Comparison of ENCODE assay signal across 8 cellular contexts in the genomic region with DNA sequence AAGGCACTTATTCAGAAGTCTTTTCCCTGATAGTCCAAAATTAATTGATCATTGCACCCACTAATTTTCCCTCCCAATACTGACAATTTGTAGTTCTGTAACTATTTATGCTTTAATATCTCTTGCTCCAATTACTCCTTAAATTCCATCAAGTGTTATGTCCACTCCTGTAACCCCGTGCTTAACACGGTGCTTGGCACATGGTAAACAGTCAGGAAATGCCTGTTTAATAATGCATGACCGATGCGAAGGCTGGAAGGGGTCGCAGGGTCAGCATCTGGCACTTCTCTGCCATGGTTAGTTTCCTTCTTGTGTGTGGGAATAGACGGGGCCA. TPM values are rescaled to one million over a fixed set of nuclear protein-coding genes. Genes with fewer than 3 reads are reported as not detected.
A peak's percentile ranks its signal among the peaks of the same experiment; 100 is the strongest.
DNase-seq lines count a peak whose midpoint lies in the region; ATAC-seq and TF ChIP-seq lines count a peak whose summit lies in the region.

No MANE protein-coding gene starts in this region.

- H3K9me3 Mint-ChIP-seq in natural killer cell treated with Interleukin-12 subunit alpha and Interleukin-12 subunit beta and Interleukin-15 and Interleukin-18, amount 100 ng/mL, for 72 hours = peaks cover 2% of the 10 kb centered on the region

- H3K4me3 Mint-ChIP-seq in natural killer cell treated with Interleukin-12 subunit alpha and Interleukin-12 subunit beta and Interleukin-15 and Interleukin-18, amount 100 ng/mL, for 72 hours = peak overlapping the region; percentile 93

- H3F3A ChIP-seq in Loucy (ENCODE audit: low read depth) = no peaks in the 10 kb centered on the region

- peaks cover 4% of the 10 kb centered on the region for H3K36me3 Mint-ChIP-seq in natural killer cell treated with Interleukin-12 subunit alpha and Interleukin-12 subunit beta and Interleukin-15 and Interleukin-18, amount 100 ng/mL, for 72 hours

- peaks cover 11 to 16% of the 10 kb centered on the region in 2 donors for H3K4me1 Mint-ChIP-seq in natural killer cell treated with Interleukin-12 subunit alpha and Interleukin-12 subunit beta and Interleukin-15 and Interleukin-18, amount 100 ng/mL, for 72 hours (ENCODE audit: low read depth in 2 of 2)

- H4K20me1 ChIP-seq in BLaER1 (peaks cover 19% of the 10 kb centered on the region), Loucy (ENCODE audit: insufficient read depth, low read length, poor library complexity, severe bottlenecking) (peaks cover 16% of the 10 kb centered on the region)

- peaks cover 16% of the 10 kb centered on the region for H3K4me1 ChIP-seq in BLaER1
- peaks cover 22% of the 10 kb centered on the region for H3K4me1 ChIP-seq in Loucy (ENCODE audit: insufficient read depth, low read length, poor library complexity, severe bottlenecking)

- H3K9me3 ChIP-seq in BLaER1 (peaks cover 13% of the 10 kb centered on the region; the same call in 1 of the 2 replicates), Loucy (ENCODE audit: insufficient read depth, low read depth, low read length) (no peaks in the 10 kb centered on the region)

- TF ChIP-seq CTCF in Loucy (conservative IDR thresholded peaks at IDR 0.05; ENCODE audit: low read length) (no peak), dorsolateral prefrontal cortex (IDR thresholded peaks at IDR 0.05 in 54 of 56, conservative IDR thresholded peaks at IDR 0.05 in 2 of 56; ENCODE audit: low read depth in 1 of 56, partially characterized antibody in 56 of 56) (no peak)

- peak overlapping the region; percentile 88 for H2AFZ ChIP-seq in Loucy (ENCODE audit: low read length)

- peaks cover 40% of the 10 kb centered on the region for H3K79me2 ChIP-seq in Loucy (ENCODE audit: insufficient read depth, low read length)

- H3K27me3 ChIP-seq in BLaER1 (no peaks in the 10 kb centered on the region), Loucy (ENCODE audit: insufficient read depth, low read length, poor library complexity, severe bottlenecking) (no peaks in the 10 kb centered on the region), dorsolateral prefrontal cortex (no peaks in the 10 kb centered on the region)

- peak overlapping the region; percentile 80 for H3K27ac ChIP-seq in BLaER1
- H3K27ac ChIP-seq in dorsolateral prefrontal cortex = peak overlapping the region in 40 of 59 donors; percentile 3 to 93 (median 62)

- ATAC-seq in natural killer cell treated with Interleukin-12 subunit alpha and Interleukin-12 subunit beta and Interleukin-15 and Interleukin-18, amount 100 ng/mL, for 72 hours = no peak
- no peak for ATAC-seq in HG03565 (IDR thresholded peaks at IDR 0.05; ENCODE audit: unreplicated experiment)

- H3K4me2 ChIP-seq in BLaER1 (peak overlapping the region; percentile 97), Loucy (ENCODE audit: low read depth, low read length, poor library complexity, severe bottlenecking) (peak overlapping the region; percentile 84)

- H3K27me3 Mint-ChIP-seq in natural killer cell treated with Interleukin-12 subunit alpha and Interleukin-12 subunit beta and Interleukin-15 and Interleukin-18, amount 100 ng/mL, for 72 hours = peaks cover 6 to 10% of the 10 kb centered on the region in 2 donors

- no peak for DNase-seq in dorsolateral prefrontal cortex
- no peak for DNase-seq in natural killer cell treated with Interleukin-12 subunit alpha and Interleukin-12 subunit beta and Interleukin-15 and Interleukin-18, amount 100 ng/mL, for 72 hours (ENCODE audit: low spot score)
- no peak for DNase-seq in DMS114 treated with DMSO at 0.1 percent for 48 hours (lab: John Stamatoyannopoulos, UW; ENCODE audit: unreplicated experiment)
- DNase-seq in GM19238 (ENCODE audit: insufficient read length, low spot score) = no peak
- DNase-seq in SW 1271 (lab: John Stamatoyannopoulos, UW) = no peak

- no peaks in the 10 kb centered on the region for H3K36me3 ChIP-seq in BLaER1
- no peaks in the 10 kb centered on the region for H3K36me3 ChIP-seq in Loucy (ENCODE audit: insufficient read depth, low read length)

- no peaks in the 10 kb centered on the region for H3K9me2 ChIP-seq in Loucy (replicated peaks; ENCODE audit: low read depth, low read length)

- peak overlapping the region; percentile 84 to 96 for H3K27ac Mint-ChIP-seq in natural killer cell treated with Interleukin-12 subunit alpha and Interleukin-12 subunit beta and Interleukin-15 and Interleukin-18, amount 100 ng/mL, for 72 hours

- peak overlapping the region; percentile 95 for H3K4me3 ChIP-seq in BLaER1
- H3K4me3 ChIP-seq in Loucy (ENCODE audit: low read length, poor library complexity, severe bottlenecking) = peak overlapping the region; percentile 94
- H3K4me3 ChIP-seq in dorsolateral prefrontal cortex = peak overlapping the region; percentile 62 to 100 (median 95)

- intact Hi-C loops in dorsolateral prefrontal cortex (cut with DNase I) = no loop called here

- H3K9ac ChIP-seq in BLaER1 (peak overlapping the region; percentile 85), Loucy (ENCODE audit: low read depth, low read length, poor library complexity, severe bottlenecking) (peak overlapping the region; percentile 69)

RNA-seq across cellular contexts. Expression of a gene that starts 0.6 kb away (rescaled TPM):
- 10 to 100 TPM in 119 of 120 experiments, 1 to 10 TPM in 1; 9.2 to 25.3 (median 18.7) TPM for total RNA-seq in dorsolateral prefrontal cortex
- 10 to 100 TPM; 18.8 to 19.0 TPM for total RNA-seq in natural killer cell treated with Interleukin-12 subunit alpha and Interleukin-12 subunit beta and Interleukin-15 and Interleukin-18, amount 100 ng/mL, for 72 hours
